ENCODE assay signal across 10 cellular contexts in the genomic region with DNA sequence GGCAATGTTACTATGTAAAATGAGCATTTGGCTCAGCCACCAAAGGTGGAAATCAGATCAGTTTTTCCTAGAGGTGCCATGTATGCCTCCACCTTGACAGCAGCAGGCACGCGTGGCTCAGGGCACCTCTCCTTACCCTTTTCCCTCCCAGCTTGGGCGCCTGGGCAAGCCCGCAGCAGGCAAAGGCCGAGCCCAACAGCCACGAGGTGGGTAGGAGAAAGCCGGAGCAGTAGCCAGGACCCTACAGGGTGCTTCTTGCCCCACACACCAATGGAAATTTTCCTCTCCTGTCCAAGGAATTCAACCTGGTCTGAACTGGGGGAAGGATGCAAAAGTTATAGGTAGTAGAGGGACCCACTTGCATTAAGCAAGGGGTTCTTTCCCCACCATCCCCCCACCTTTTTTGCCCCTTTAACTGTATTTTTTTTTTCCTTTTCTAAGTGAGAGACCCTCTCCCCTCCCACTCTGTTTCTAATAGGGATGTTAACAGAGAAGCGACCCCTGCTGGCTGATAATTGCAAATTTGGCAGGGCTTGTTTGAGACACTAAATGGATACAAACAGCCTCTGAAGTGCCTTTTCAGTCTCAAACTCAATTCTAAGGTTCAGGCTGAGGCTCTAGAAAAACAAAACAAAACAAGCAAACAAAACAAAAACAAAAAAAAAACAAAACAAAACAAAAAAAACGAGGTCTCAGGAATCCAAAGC.
DNase-seq lines count a peak whose midpoint lies in the region; FAIRE-seq and TF ChIP-seq lines count a peak whose summit lies in the region.
"Had no signal": no experiment of that assay in that cellular context is flagged by ENCODE, and none has a peak within 500 bp of the region (broad histone marks: within the 10 kb centered on the region; RNA-seq: fewer than 3 reads in every experiment).

No MANE protein-coding gene starts in this region.

- H3K4me1 ChIP-seq in iPS DF 6.9 (ENCODE audit: control insufficient read depth, insufficient read depth, low read length), result no peaks in the 10 kb centered on the region
- no peaks in the 10 kb centered on the region for H3K4me1 ChIP-seq in stomach

- no peaks in the 10 kb centered on the region for H3K9me3 ChIP-seq in iPS DF 6.9 (ENCODE audit: control insufficient read depth, insufficient read depth, low read length)
- H3K9me3 ChIP-seq in stomach, result no peaks in the 10 kb centered on the region
- H3K9me3 ChIP-seq: thoracic aorta had no signal

- TF ChIP-seq CTCF in D721Med (IDR thresholded peaks at IDR 0.05; ENCODE audit: insufficient read depth, missing control alignments), result peak; percentile 42
- TF ChIP-seq CTCF in stomach (IDR thresholded peaks at IDR 0.05), result no peak

- no peak for FAIRE-seq in D721Med (lab: Jason Lieb, UNC)

- TF ChIP-seq POLR2A in stomach (IDR thresholded peaks at IDR 0.05), result no peak

- no peak for TF ChIP-seq EP300 in stomach (IDR thresholded peaks at IDR 0.05)

- H3K4me3 ChIP-seq in iPS DF 6.9 (ENCODE audit: low read length), result no peak overlapping the region
- H3K4me3 ChIP-seq in stomach, result no peak overlapping the region
- H3K4me3 ChIP-seq: thoracic aorta had no signal

- CTCF ChIA-PET in HEK293T (lab: Yijun Ruan, JAX), result no interaction called here

- WGBS in iPS DF 6.9 (ENCODE audit: insufficient coverage, insufficient read length), result no CpG with 5 or more reads among the region's 9 CpGs
- WGBS in stomach, 5 donors, result 79 to 83% (median 80%) methylated on average over 9 of the region's 9 CpGs

- POLR2A ChIA-PET in HEK293T (lab: Yijun Ruan, JAX), result no interaction called here

- H3K27me3 ChIP-seq in iPS DF 6.9 (ENCODE audit: control insufficient read depth, insufficient read depth, low read length), result no peaks in the 10 kb centered on the region
- no peaks in the 10 kb centered on the region for H3K27me3 ChIP-seq in stomach

- DNase-seq in D721Med (ENCODE audit: insufficient read length, low spot score) (peak; percentile 26), HEK293T (ENCODE audit: extremely low spot score) (peak; percentile 19), UCSD-AML1 (lab: John Stamatoyannopoulos, UW; ENCODE audit: unreplicated experiment) (peak; percentile 9), iPS DF 6.9 (ENCODE audit: low read depth, low spot score) (peak; percentile 29), epidermal melanocyte (ENCODE audit: insufficient read length, low spot score) (no peak), NCI-H524 (lab: John Stamatoyannopoulos, UW) (no peak), stomach (no peak)
- DNase-seq in activated CD4-positive, alpha-beta T cell treated with anti-CD3 and anti-CD28 coated beads for 1 hour, result no peak
- DNase-seq: activated naive CD8-positive, alpha-beta T cell treated with anti-CD3 and anti-CD28 coated beads, Interleukin-2, amount 10 ng/mL, durations not matched to agents 7 days and 5 days had no signal

- H3K27ac ChIP-seq in iPS DF 6.9 (ENCODE audit: low read length), result no peak overlapping the region
- H3K27ac ChIP-seq in stomach, result no peak overlapping the region
- H3K27ac ChIP-seq: thoracic aorta had no signal

- intact Hi-C loops in stomach (cut with DNase I; ENCODE audit: low total_unique reads), result no loop called here

- H3K36me3 ChIP-seq in iPS DF 6.9 (ENCODE audit: control insufficient read depth, insufficient read depth, low read length) (no peaks in the 10 kb centered on the region), stomach (no peaks in the 10 kb centered on the region)
- H3K36me3 ChIP-seq: thoracic aorta had no signal

TF ChIP-seq in HEK293T, 16 proteins besides CTCF, POLR2A, EP300 and RAD21:
- TF ChIP-seq, protein P1, sequence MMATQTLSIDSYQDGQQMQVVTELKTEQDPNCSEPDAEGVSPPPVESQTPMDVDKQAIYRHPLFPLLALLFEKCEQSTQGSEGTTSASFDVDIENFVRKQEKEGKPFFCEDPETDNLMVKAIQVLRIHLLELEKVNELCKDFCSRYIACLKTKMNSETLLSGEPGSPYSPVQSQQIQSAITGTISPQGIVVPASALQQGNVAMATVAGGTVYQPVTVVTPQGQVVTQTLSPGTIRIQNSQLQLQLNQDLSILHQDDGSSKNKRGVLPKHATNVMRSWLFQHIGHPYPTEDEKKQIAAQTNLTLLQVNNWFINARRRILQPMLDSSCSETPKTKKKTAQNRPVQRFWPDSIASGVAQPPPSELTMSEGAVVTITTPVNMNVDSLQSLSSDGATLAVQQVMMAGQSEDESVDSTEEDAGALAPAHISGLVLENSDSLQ (IDR thresholded peaks at IDR 0.05), result no peak
- TF ChIP-seq ARNT (IDR thresholded peaks at IDR 0.05) (no peak), FOXA1 (IDR thresholded peaks at IDR 0.05) (no peak)

Comparison
In these comparisons a context has a peak if more than half of its experiments do, and no peak if none do; other contexts are left out.
1. DNase-seq: peak in D721Med (single experiment), HEK293T (single experiment), UCSD-AML1 (single experiment) and iPS DF 6.9 (single experiment); none in epidermal melanocyte (single experiment), NCI-H524 (0 of 2), activated CD4-positive, alpha-beta T cell treated with anti-CD3 and anti-CD28 coated beads for 1 hour (single experiment) and stomach (single experiment).